8 cellular contexts compared by ENCODE assay signal in genomic region chr4:83009529-83009928, GRCh38. TPM values are rescaled to one million over a fixed set of nuclear protein-coding genes. Genes with fewer than 3 reads are reported as not detected.
DNase-seq lines count a peak whose midpoint lies in the region; ATAC-seq and TF ChIP-seq lines count a peak whose summit lies in the region.

No MANE protein-coding gene starts in this region.

- no peak overlapping the region for H3K18ac ChIP-seq in H9 (ENCODE audit: insufficient read length, low read depth, low read length)

- no peaks in the 10 kb centered on the region for H3K79me1 ChIP-seq in H9 (ENCODE audit: insufficient read depth, low read depth, low read length, poor library complexity, severe bottlenecking)

- no peak overlapping the region for H2BK20ac ChIP-seq in H9 (ENCODE audit: low read depth, low read length, poor library complexity, severe bottlenecking)

- no peak overlapping the region for H2BK15ac ChIP-seq in H9 (ENCODE audit: low read depth, low read length)

- no peak overlapping the region for H4K91ac ChIP-seq in H9 (ENCODE audit: insufficient read length, low read depth, low read length)

- no peaks in the 10 kb centered on the region; a peak in 3 of 7 replicates for H3K36me3 Mint-ChIP-seq in H9 (ENCODE audit: insufficient read depth in 1 of 3, low read depth in 3 of 3)

- H3K27ac Mint-ChIP-seq in H9, result no peak overlapping the region

- H3K4me3 Mint-ChIP-seq in H9, result peak overlapping the region; percentile 87 to 92

- intact Hi-C loops in gastrocnemius medialis (cut with DNase I; ENCODE audit: low total_unique reads), result loop anchor here (1.0 kb wide), 1 partner anchor 119 kb away; no protein-coding TSS in a partner anchor

- no peak overlapping the region for H4K5ac ChIP-seq in H9 (ENCODE audit: insufficient read length, low read depth, low read length)

- H3K9ac ChIP-seq in H9 (ENCODE audit: extremely low read depth, insufficient read length, low read length), result no peak overlapping the region
- peak overlapping the region; percentile 96 for H3K9ac ChIP-seq in SK-N-MC (ENCODE audit: insufficient read length)

- H3K23ac ChIP-seq in H9 (ENCODE audit: insufficient read length, low read depth, low read length), result no peak overlapping the region

- H3K4me2 ChIP-seq in H9 (ENCODE audit: insufficient read depth, insufficient read length, low read length), result peak overlapping the region; percentile 98

- no peak for TF ChIP-seq CTCF in H9 (conservative IDR thresholded peaks at IDR 0.05)
- TF ChIP-seq CTCF in fibroblast of mammary gland (conservative IDR thresholded peaks at IDR 0.05; ENCODE audit: control insufficient read depth, insufficient read depth, low read depth, low read length), result no peak
- TF ChIP-seq CTCF in gastrocnemius medialis (IDR thresholded peaks at IDR 0.05 in 4 of 5, conservative IDR thresholded peaks at IDR 0.05 in 1 of 5), result no peak

- DNase-seq in H9 (no peak), SK-N-MC (ENCODE audit: low read depth, low spot score) (no peak), fibroblast of mammary gland (ENCODE audit: low read depth) (peak; percentile 25), gastrocnemius medialis (no peak), SW 1271 (lab: John Stamatoyannopoulos, UW) (no peak), SHP77 treated with DMSO at 0.1 percent for 48 hours (lab: John Stamatoyannopoulos, UW) (no peak)
- DNase-seq in NK-92 treated with Interleukin-12 subunit alpha and Interleukin-12 subunit beta, amount 100 ng/mL, for 24 hours (lab: John Stamatoyannopoulos, UW), result no peak

- H3K27me3 ChIP-seq in H9 (ENCODE audit: insufficient read depth, low read length) (no peaks in the 10 kb centered on the region), gastrocnemius medialis (no peaks in the 10 kb centered on the region)

- H3K9me3 ChIP-seq in H9 (ENCODE audit: control insufficient read depth, low read depth, low read length) (no peaks in the 10 kb centered on the region), SK-N-MC (ENCODE audit: low read depth, low read length) (no peaks in the 10 kb centered on the region), gastrocnemius medialis (no peaks in the 10 kb centered on the region)

- no peak overlapping the region for H3T11ph ChIP-seq in H9 (ENCODE audit: low read length)

- no peak overlapping the region for H3K27ac ChIP-seq in H9 (ENCODE audit: insufficient read length, low read depth, low read length)
- peak overlapping the region; percentile 77 for H3K27ac ChIP-seq in SK-N-MC
- peak overlapping the region; percentile 90 to 96 (median 94) for H3K27ac ChIP-seq in gastrocnemius medialis

- in situ Hi-C loops in gastrocnemius medialis (cut with MboI; ENCODE audit: low sequenced_read_pairs in 4 of 4), result loop anchor here in 2 of 4 donors (10.0 to 25.0 kb wide), 3 partner anchors 105 to 572 kb away; partner anchors contain the start of genes ENOPH1 (in 1 of the 2), HELQ (in 1 of the 2), HNRNPDL (in 1 of the 2) and MRPS18C (in 1 of the 2)

- no peak overlapping the region for H2BK5ac ChIP-seq in H9 (ENCODE audit: insufficient read length, low read length)

- no peak overlapping the region for H3K14ac ChIP-seq in H9 (ENCODE audit: insufficient read depth, low read length)

- H3K4me3 ChIP-seq in SK-N-MC (peak overlapping the region; percentile 92), fibroblast of mammary gland (ENCODE audit: control insufficient read depth, low read depth, low read length) (peak overlapping the region; percentile 80), gastrocnemius medialis (peak overlapping the region; percentile 76 to 94 (median 88))

- peaks cover 32 to 35% of the 10 kb centered on the region in 2 experiments for H3K4me1 Mint-ChIP-seq in H9

- H2BK120ac ChIP-seq in H9 (ENCODE audit: low read depth, low read length, poor library complexity, severe bottlenecking), result no peak overlapping the region

- no peak overlapping the region for H2BK12ac ChIP-seq in H9 (ENCODE audit: insufficient read length, low read depth, low read length)

- H4K8ac ChIP-seq in H9 (replicated peaks; ENCODE audit: insufficient read length, low read depth, low read length), result no peak overlapping the region

- ATAC-seq in gastrocnemius medialis (no peak), GM18867 (IDR thresholded peaks at IDR 0.05; ENCODE audit: unreplicated experiment) (no peak)

- no peaks in the 10 kb centered on the region; the same call in 1 of the 2 replicates for H3K79me2 ChIP-seq in H9 (ENCODE audit: insufficient read depth, low read length)

- H3K27me3 Mint-ChIP-seq in H9 (ENCODE audit: low read depth), result peaks cover 13% of the 10 kb centered on the region

- whole genome bisulfite sequencing in H9 (ENCODE audit: extremely low coverage, insufficient read length, low lambda C conversion rate), result no CpG with 5 or more reads among the region's 3 CpGs

- peaks cover 4% of the 10 kb centered on the region; the same call in 1 of the 2 replicates for H3K4me1 ChIP-seq in H9 (ENCODE audit: insufficient read depth, low read length)
- H3K4me1 ChIP-seq in gastrocnemius medialis, result peaks cover 27 to 33% of the 10 kb centered on the region in 2 donors

- no peaks in the 10 kb centered on the region for H3K9me3 Mint-ChIP-seq in H9

- H3K23me2 ChIP-seq in H9 (ENCODE audit: insufficient read length, low read depth, low read length, poor library complexity, severe bottlenecking), result peaks cover 9% of the 10 kb centered on the region

- H2AFZ ChIP-seq in H9 (ENCODE audit: low read length), result no peak overlapping the region

- no peak overlapping the region for H2AK5ac ChIP-seq in H9 (ENCODE audit: insufficient read length, low read length)

- H3K4ac ChIP-seq in H9 (ENCODE audit: low read depth, low read length), result no peak overlapping the region

- H3K36me3 ChIP-seq in SK-N-MC (ENCODE audit: insufficient read depth, low read length) (no peaks in the 10 kb centered on the region), gastrocnemius medialis (no peaks in the 10 kb centered on the region)

- no peak for TF ChIP-seq POLR2A in gastrocnemius medialis (IDR thresholded peaks at IDR 0.05)

- no peaks in the 10 kb centered on the region for H4K20me1 ChIP-seq in H9 (ENCODE audit: control insufficient read depth, insufficient read depth, insufficient read length)

- H3K56ac ChIP-seq in H9 (ENCODE audit: insufficient read length, low read depth, low read length), result no peak overlapping the region

RNA-seq across cellular contexts. Expression of gene LIN54, which starts 1.1 kb away (rescaled TPM):
- 16.3 and 16.9 TPM in 2 replicates for total RNA-seq in H9 (2021)
- 10 to 100 TPM; 12.0 to 25.0 (median 14.5) TPM for total RNA-seq in gastrocnemius medialis

RNA-seq across cellular contexts. Expression of gene COPS4, which starts 25.5 kb away (rescaled TPM):
- total RNA-seq in H9 (2021) (39.3 and 39.9 TPM in 2 replicates), gastrocnemius medialis (100 to 1,000 TPM in 2 of 4 donors, 10 to 100 TPM in 2; 67.9 to 151 (median 91.9) TPM)
